Comparison of ENCODE assay signal across 9 cellular contexts in genomic region chr2:131035112-131035825, GRCh38. TPM values are rescaled to one million over a fixed set of nuclear protein-coding genes. Genes with fewer than 3 reads are reported as not detected.
A peak's percentile ranks its signal among the peaks of the same experiment; 100 is the strongest.
DNase-seq lines count a peak whose midpoint lies in the region; ATAC-seq and TF ChIP-seq lines count a peak whose summit lies in the region.
"Had no signal": no experiment of that assay in that cellular context is flagged by ENCODE, and none has a peak within 500 bp of the region (broad histone marks: within the 10 kb centered on the region; RNA-seq: fewer than 3 reads in every experiment).

No MANE protein-coding gene starts in this region.

- peak overlapping the region; percentile 36 for H3K4me3 Mint-ChIP-seq in activated CD4-positive, alpha-beta T cell treated with anti-CD3 and anti-CD28 coated beads for 36 hours
- no peak overlapping the region for H3K4me3 Mint-ChIP-seq in activated CD4-positive, alpha-beta T cell treated with anti-CD3 and anti-CD28 coated beads, Interleukin-2, amount 10 ng/mL, durations not matched to agents 7 days and 5 days

- TF ChIP-seq CTCF in astrocyte of the cerebellum (IDR thresholded peaks at IDR 0.05; ENCODE audit: low read depth, low read length, missing control alignments) (no peak), lower lobe of right lung (IDR thresholded peaks at IDR 0.05) (no peak)

- H3K27ac Mint-ChIP-seq in activated CD4-positive, alpha-beta T cell treated with anti-CD3 and anti-CD28 coated beads for 36 hours = no peak overlapping the region
- H3K27ac Mint-ChIP-seq in activated CD4-positive, alpha-beta T cell treated with anti-CD3 and anti-CD28 coated beads, Interleukin-2, amount 10 ng/mL, durations not matched to agents 7 days and 5 days = no peak overlapping the region

- H3K9me3 Mint-ChIP-seq in activated CD4-positive, alpha-beta T cell treated with anti-CD3 and anti-CD28 coated beads for 36 hours (ENCODE audit: low read depth) = no peaks in the 10 kb centered on the region
- H3K9me3 Mint-ChIP-seq in activated CD4-positive, alpha-beta T cell treated with anti-CD3 and anti-CD28 coated beads, Interleukin-2, amount 10 ng/mL, durations not matched to agents 7 days and 5 days = no peaks in the 10 kb centered on the region

- peaks cover 28% of the 10 kb centered on the region for H3K27me3 ChIP-seq in lower lobe of right lung (ENCODE audit: low read depth)

- no peaks in the 10 kb centered on the region for H3K9me3 ChIP-seq in lower lobe of right lung
- H3K9me3 ChIP-seq: BLaER1 had no signal

- intact Hi-C loops in activated CD4-positive, alpha-beta T cell treated with anti-CD3 and anti-CD28 coated beads for 36 hours (cut with DNase I, micrococcal nuclease) = no loop called here
- intact Hi-C loops in lower lobe of right lung (cut with DNase I) = no loop called here

- H3K4me3 ChIP-seq in astrocyte of the cerebellum (ENCODE audit: low read depth, low read length) = peak overlapping the region; percentile 37
- peak overlapping the region; percentile 42 for H3K4me3 ChIP-seq in lower lobe of right lung
- H3K4me3 ChIP-seq: BLaER1 had no signal

- H3K36me3 Mint-ChIP-seq in activated CD4-positive, alpha-beta T cell treated with anti-CD3 and anti-CD28 coated beads for 36 hours (ENCODE audit: low read depth) = no peaks in the 10 kb centered on the region
- H3K36me3 Mint-ChIP-seq in activated CD4-positive, alpha-beta T cell treated with anti-CD3 and anti-CD28 coated beads, Interleukin-2, amount 10 ng/mL, durations not matched to agents 7 days and 5 days (ENCODE audit: low read depth) = no peaks in the 10 kb centered on the region

- peak; percentile 10 for ATAC-seq in activated CD4-positive, alpha-beta T cell treated with anti-CD3 and anti-CD28 coated beads for 36 hours
- no peak for ATAC-seq in lower lobe of right lung

- H3K27ac ChIP-seq in lower lobe of right lung = no peak overlapping the region
- H3K27ac ChIP-seq in substantia nigra (ENCODE audit: low read depth, low read length, poor library complexity, severe bottlenecking) = peak overlapping the region; percentile 43
- H3K27ac ChIP-seq: BLaER1 had no signal

- POLR2A ChIA-PET in activated CD4-positive, alpha-beta T cell treated with anti-CD3 and anti-CD28 coated beads for 36 hours (lab: Charles Lee) = no interaction called here
- POLR2A ChIA-PET in activated CD4-positive, alpha-beta T cell treated with anti-CD3 and anti-CD28 coated beads, Interleukin-2, amount 10 ng/mL, durations not matched to agents 7 days and 5 days (lab: Charles Lee) = no interaction called here

- no peak for DNase-seq in activated CD4-positive, alpha-beta T cell treated with anti-CD3 and anti-CD28 coated beads for 36 hours
- DNase-seq in activated CD4-positive, alpha-beta T cell treated with anti-CD3 and anti-CD28 coated beads, Interleukin-2, amount 10 ng/mL, durations not matched to agents 7 days and 5 days = no peak
- DNase-seq in astrocyte of the cerebellum (ENCODE audit: low read depth) = no peak
- no peak for DNase-seq in lower lobe of right lung
- peak in 1 of 49 donors; percentile 59 for DNase-seq in substantia nigra (lab: John Stamatoyannopoulos, UW)
- no peak for DNase-seq in stimulated activated naive CD4-positive, alpha-beta T cell (lab: John Stamatoyannopoulos, UW)
- DNase-seq in NCI-H2196 (lab: John Stamatoyannopoulos, UW; ENCODE audit: unreplicated experiment) = no peak
- no peak for DNase-seq in NCI-H524 (lab: John Stamatoyannopoulos, UW)

- CTCF ChIA-PET in activated CD4-positive, alpha-beta T cell treated with anti-CD3 and anti-CD28 coated beads for 36 hours (lab: Charles Lee) = no interaction called here
- CTCF ChIA-PET in activated CD4-positive, alpha-beta T cell treated with anti-CD3 and anti-CD28 coated beads, Interleukin-2, amount 10 ng/mL, durations not matched to agents 7 days and 5 days (lab: Charles Lee) = no interaction called here

- H3K36me3 ChIP-seq in lower lobe of right lung = no peaks in the 10 kb centered on the region
- H3K36me3 ChIP-seq: BLaER1 had no signal

- H3K27me3 Mint-ChIP-seq in activated CD4-positive, alpha-beta T cell treated with anti-CD3 and anti-CD28 coated beads for 36 hours = peaks cover 12% of the 10 kb centered on the region
- H3K27me3 Mint-ChIP-seq in activated CD4-positive, alpha-beta T cell treated with anti-CD3 and anti-CD28 coated beads, Interleukin-2, amount 10 ng/mL, durations not matched to agents 7 days and 5 days = peaks cover 35% of the 10 kb centered on the region

- peaks cover 6% of the 10 kb centered on the region for H3K4me1 Mint-ChIP-seq in activated CD4-positive, alpha-beta T cell treated with anti-CD3 and anti-CD28 coated beads for 36 hours
- peaks cover 6% of the 10 kb centered on the region for H3K4me1 Mint-ChIP-seq in activated CD4-positive, alpha-beta T cell treated with anti-CD3 and anti-CD28 coated beads, Interleukin-2, amount 10 ng/mL, durations not matched to agents 7 days and 5 days

- H3K4me1 ChIP-seq in lower lobe of right lung = no peaks in the 10 kb centered on the region

- in situ Hi-C loops in astrocyte of the cerebellum (cut with HindIII; ENCODE audit: low sequenced_read_pairs) = no loop called here

RNA-seq across cellular contexts. Expression of gene FAM168B, which starts 58.0 kb away (rescaled TPM):
- 10 to 100 TPM; 59.8 to 74.7 TPM for total RNA-seq in activated CD4-positive, alpha-beta T cell treated with anti-CD3 and anti-CD28 coated beads for 36 hours
- 10 to 100 TPM; 52.7 to 53.3 TPM for total RNA-seq in activated CD4-positive, alpha-beta T cell treated with anti-CD3 and anti-CD28 coated beads, Interleukin-2, amount 10 ng/mL, durations not matched to agents 7 days and 5 days
- total RNA-seq in lower lobe of right lung = 74.1 TPM
